ENCODE assay signal across 1 cellular context in the genomic region with DNA sequence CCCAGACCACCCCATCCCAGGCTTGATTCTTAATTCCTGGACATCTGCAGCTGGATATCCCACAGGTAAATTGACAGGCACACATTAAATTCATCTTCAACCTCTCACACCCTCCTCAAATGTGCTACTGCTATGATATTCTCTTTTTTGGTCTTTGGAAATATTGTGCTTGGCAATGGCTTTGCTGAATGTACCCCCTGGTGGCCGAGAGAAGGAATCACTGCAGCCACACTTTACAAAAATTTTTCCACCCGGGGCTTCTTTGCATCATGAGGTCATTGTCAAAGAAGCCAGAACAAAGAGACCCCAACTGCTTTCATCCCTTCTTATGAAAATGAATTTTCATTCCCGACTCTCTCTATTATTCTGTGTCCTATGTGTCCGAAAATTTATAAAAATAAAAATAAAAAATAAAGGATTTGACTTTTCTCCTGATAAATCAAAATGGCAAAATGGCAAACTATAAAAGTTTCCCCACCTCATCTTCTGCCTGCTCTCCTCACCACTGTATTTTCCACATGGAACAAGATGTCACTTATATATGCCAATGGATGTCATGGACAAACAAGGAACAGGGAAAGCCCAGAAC.
A peak's percentile ranks its signal among the peaks of the same experiment; 100 is the strongest.
TF ChIP-seq lines count a peak whose summit lies in the region.

No MANE protein-coding gene starts in this region.

TF ChIP-seq in IMR-90, 13 proteins besides CTCF, POLR2A, EP300 and RAD21:
- TF ChIP-seq BHLHE40 (IDR thresholded peaks at IDR 0.05; ENCODE audit: low read depth, low read length) (no peak), SMC3 (IDR thresholded peaks at IDR 0.05; ENCODE audit: low read depth, low read length) (peak; percentile 76)
